Comparison of ENCODE assay signal across 26 cellular contexts in the genomic region with DNA sequence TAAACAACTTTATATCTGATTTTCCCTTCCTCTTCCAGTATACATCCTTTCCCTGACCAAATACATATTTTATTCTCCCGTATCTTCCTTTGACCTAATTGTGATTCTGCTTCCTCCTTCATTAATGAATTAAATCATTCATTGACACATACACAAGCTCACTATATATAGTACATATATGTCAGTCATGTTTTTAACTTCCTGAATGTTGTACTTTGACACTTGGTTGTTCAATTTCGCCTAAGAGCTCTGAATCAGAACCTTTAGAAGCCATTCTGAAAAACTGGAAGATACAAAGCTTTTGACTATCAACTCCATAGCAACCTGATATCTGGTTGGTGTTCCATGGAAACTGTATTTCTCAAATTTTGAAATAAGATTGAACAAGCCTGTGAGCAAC. TPM values are rescaled to one million over a fixed set of nuclear protein-coding genes. Genes with fewer than 3 reads are reported as not detected.
DNase-seq lines count a peak whose midpoint lies in the region; ATAC-seq, FAIRE-seq and TF ChIP-seq lines count a peak whose summit lies in the region.
"Had no signal": no experiment of that assay in that cellular context is flagged by ENCODE, and none has a peak within 500 bp of the region (broad histone marks: within the 10 kb centered on the region; RNA-seq: fewer than 3 reads in every experiment).

No MANE protein-coding gene starts in this region.

- POLR2A ChIA-PET in HCT116 (lab: Charles Lee) = interaction anchor here (0.6 to 6.1 kb wide), 10 partner anchors 28 to 139 kb away, joined by 3 to 66 read pairs (median 4); a partner anchor contains a TSS

- CTCF ChIA-PET in HCT116 (lab: Charles Lee) = interaction anchor here (1.0 to 1.2 kb wide), 2 partner anchors 34 to 40 kb away, joined by 3 to 4 read pairs; no protein-coding TSS in a partner anchor

- H3K4me2 ChIP-seq in HCT116 (ENCODE audit: low read length) = no peak overlapping the region
- H3K4me2 ChIP-seq: GM23338 had no signal

- no peaks in the 10 kb centered on the region for H4K20me1 ChIP-seq in HCT116 (ENCODE audit: insufficient read depth)

- TF ChIP-seq RAD21 in HCT116 (IDR thresholded peaks at IDR 0.05; ENCODE audit: low read depth) = no peak

- ATAC-seq in HCT116 = no peak
- ATAC-seq: GM12878, GM23338, HepG2 had no signal

- H3K27ac Mint-ChIP-seq in T-helper 1 cell treated with Interleukin-12 subunit alpha and Interleukin-12 subunit beta and Interleukin-4 antibody, amounts not matched to agents 30 μg/mL and 1 μg/mL, for 36 hours = peak overlapping the region; percentile 46
- peak overlapping the region; percentile 2 for H3K27ac Mint-ChIP-seq in type B pancreatic cell
- H3K27ac Mint-ChIP-seq: GM23338 had no signal

- peaks cover 28% of the 10 kb centered on the region for H3K4me1 Mint-ChIP-seq in T-helper 1 cell treated with Interleukin-12 subunit alpha and Interleukin-12 subunit beta and Interleukin-4 antibody, amounts not matched to agents 30 μg/mL and 1 μg/mL, for 36 hours (ENCODE audit: low read depth)
- peaks cover 6% of the 10 kb centered on the region for H3K4me1 Mint-ChIP-seq in type B pancreatic cell (ENCODE audit: unreplicated experiment)

- no peak overlapping the region for H3K4me3 Mint-ChIP-seq in T-helper 1 cell treated with Interleukin-12 subunit alpha and Interleukin-12 subunit beta and Interleukin-4 antibody, amounts not matched to agents 30 μg/mL and 1 μg/mL, for 36 hours
- no peak overlapping the region for H3K4me3 Mint-ChIP-seq in type B pancreatic cell
- H3K4me3 Mint-ChIP-seq: GM23338 had no signal

- H3K36me3 Mint-ChIP-seq in T-helper 1 cell treated with Interleukin-12 subunit alpha and Interleukin-12 subunit beta and Interleukin-4 antibody, amounts not matched to agents 30 μg/mL and 1 μg/mL, for 36 hours (ENCODE audit: low read depth) = peaks cover 6% of the 10 kb centered on the region
- H3K36me3 Mint-ChIP-seq in type B pancreatic cell = no peaks in the 10 kb centered on the region

- no peaks in the 10 kb centered on the region for H3K9me3 Mint-ChIP-seq in T-helper 1 cell treated with Interleukin-12 subunit alpha and Interleukin-12 subunit beta and Interleukin-4 antibody, amounts not matched to agents 30 μg/mL and 1 μg/mL, for 36 hours
- no peaks in the 10 kb centered on the region for H3K9me3 Mint-ChIP-seq in type B pancreatic cell
- H3K9me3 Mint-ChIP-seq: GM23338 had no signal

- RAD21 ChIA-PET in HCT116 (lab: Charles Lee; ENCODE audit: low non-redundant PET in 1 of 2, low total read pairs in 2 of 2, uncharacterized antibody in 2 of 2, unreplicated experiment in 2 of 2) = no interaction called here

- no peak for TF ChIP-seq CTCF in HCT116 (IDR thresholded peaks at IDR 0.05 in 2 of 3, conservative IDR thresholded peaks at IDR 0.05 in 1 of 3; ENCODE audit: borderline replicate concordance in 1 of 3, insufficient read depth in 1 of 3, low read depth in 2 of 3, low read length in 2 of 3)
- TF ChIP-seq CTCF in type B pancreatic cell (conservative IDR thresholded peaks at IDR 0.05) = no peak

- H3K9me3 ChIP-seq in HCT116 (ENCODE audit: control insufficient read depth in 1 of 2, insufficient read depth in 1 of 2, low read depth in 1 of 2, low read length in 2 of 2) = no peaks in the 10 kb centered on the region
- H3K9me3 ChIP-seq: HAP-1 had no signal

- no peak overlapping the region for H3K27ac ChIP-seq in HCT116 (ENCODE audit: low read depth, low read length)
- H3K27ac ChIP-seq: C4-2B had no signal

- TF ChIP-seq POLR2A in HCT116 (IDR thresholded peaks at IDR 0.05; ENCODE audit: borderline replicate concordance, extremely low read depth, insufficient read depth, insufficient read length) = no peak

- H3K27me3 ChIP-seq in HCT116 (ENCODE audit: insufficient read depth, low read length) = no peaks in the 10 kb centered on the region

- no peaks in the 10 kb centered on the region for H3K36me3 ChIP-seq in HCT116 (ENCODE audit: control insufficient read depth in 1 of 2, insufficient read depth in 2 of 2, low read length in 2 of 2)
- H3K36me3 ChIP-seq: HAP-1 had no signal

- H3K27me3 Mint-ChIP-seq in T-helper 1 cell treated with Interleukin-12 subunit alpha and Interleukin-12 subunit beta and Interleukin-4 antibody, amounts not matched to agents 30 μg/mL and 1 μg/mL, for 36 hours (ENCODE audit: low read depth) = peaks cover 10% of the 10 kb centered on the region
- no peaks in the 10 kb centered on the region for H3K27me3 Mint-ChIP-seq in type B pancreatic cell

- H3K9me2 ChIP-seq in HCT116 (ENCODE audit: insufficient read depth) = no peaks in the 10 kb centered on the region

- no peak overlapping the region for H3K9ac ChIP-seq in HCT116 (ENCODE audit: low read length)

- H3K79me2 ChIP-seq in HCT116 (ENCODE audit: insufficient read depth, low read length) = no peaks in the 10 kb centered on the region

- peaks cover 13 to 34% of the 10 kb centered on the region in 2 experiments; a peak in 3 of 4 replicates for H3K4me1 ChIP-seq in HCT116 (ENCODE audit: control insufficient read depth in 1 of 2, insufficient read depth in 2 of 2, low read length in 2 of 2)

- no peak for DNase-seq in T-helper 1 cell
- DNase-seq in HCT116 (ENCODE audit: low read depth, low spot score) = no peak
- no peak for DNase-seq in type B pancreatic cell (ENCODE audit: extremely low spot score, unreplicated experiment)
- DNase-seq in kidney tubule cell (ENCODE audit: low spot score) = no peak
- no peak for DNase-seq in SK-N-DZ (ENCODE audit: low spot score)
- no peak for DNase-seq in NCI-H1092 treated with DMSO at 0.1 percent for 48 hours (lab: John Stamatoyannopoulos, UW)
- DNase-seq: AML-193, DMS 273 treated with DMSO at 0.1 percent for 48 hours, DMS79 treated with DMSO at 0.1 percent for 48 hours, KBM-7, MM.1S, NCI-H1105 treated with DMSO at 0.1 percent for 48 hours, NCI-H2029 treated with DMSO at 0.1 percent for 48 hours, NCI-H226, NCI-H524, NCI-H82, Right ventricle myocardium superior, SW 1271 had no signal

- intact Hi-C loops in HCT116 (cut with micrococcal nuclease) = loop anchor here (10.0 kb wide), 2 partner anchors 515 to 1835 kb away; a partner anchor contains a TSS

- H2AFZ ChIP-seq in HCT116 (ENCODE audit: low read depth, low read length, poor library complexity, severe bottlenecking) = peak overlapping the region; percentile 24
- H2AFZ ChIP-seq: GM23338 had no signal

- peak; percentile 75 for FAIRE-seq in colon (lab: Jason Lieb, UNC)
- FAIRE-seq: GM12878, HepG2 had no signal

- BruUV-seq in HCT116 (replicated peaks; lab: Mats Ljungman, UMichigan) = no TSS peak

- H3K4me3 ChIP-seq in HCT116 (replicated peaks in 1 of 2; ENCODE audit: low read depth in 1 of 2, low read length in 2 of 2) = no peak overlapping the region
- H3K4me3 ChIP-seq: GM12878, GM23338, HAP-1, SK-N-MC had no signal

TF ChIP-seq in HCT116, 20 proteins besides CTCF, POLR2A, EP300 and RAD21 (continues in another document):
- no peak for TF ChIP-seq EZH2 (IDR thresholded peaks at IDR 0.05)
- TF ChIP-seq, protein P1, sequence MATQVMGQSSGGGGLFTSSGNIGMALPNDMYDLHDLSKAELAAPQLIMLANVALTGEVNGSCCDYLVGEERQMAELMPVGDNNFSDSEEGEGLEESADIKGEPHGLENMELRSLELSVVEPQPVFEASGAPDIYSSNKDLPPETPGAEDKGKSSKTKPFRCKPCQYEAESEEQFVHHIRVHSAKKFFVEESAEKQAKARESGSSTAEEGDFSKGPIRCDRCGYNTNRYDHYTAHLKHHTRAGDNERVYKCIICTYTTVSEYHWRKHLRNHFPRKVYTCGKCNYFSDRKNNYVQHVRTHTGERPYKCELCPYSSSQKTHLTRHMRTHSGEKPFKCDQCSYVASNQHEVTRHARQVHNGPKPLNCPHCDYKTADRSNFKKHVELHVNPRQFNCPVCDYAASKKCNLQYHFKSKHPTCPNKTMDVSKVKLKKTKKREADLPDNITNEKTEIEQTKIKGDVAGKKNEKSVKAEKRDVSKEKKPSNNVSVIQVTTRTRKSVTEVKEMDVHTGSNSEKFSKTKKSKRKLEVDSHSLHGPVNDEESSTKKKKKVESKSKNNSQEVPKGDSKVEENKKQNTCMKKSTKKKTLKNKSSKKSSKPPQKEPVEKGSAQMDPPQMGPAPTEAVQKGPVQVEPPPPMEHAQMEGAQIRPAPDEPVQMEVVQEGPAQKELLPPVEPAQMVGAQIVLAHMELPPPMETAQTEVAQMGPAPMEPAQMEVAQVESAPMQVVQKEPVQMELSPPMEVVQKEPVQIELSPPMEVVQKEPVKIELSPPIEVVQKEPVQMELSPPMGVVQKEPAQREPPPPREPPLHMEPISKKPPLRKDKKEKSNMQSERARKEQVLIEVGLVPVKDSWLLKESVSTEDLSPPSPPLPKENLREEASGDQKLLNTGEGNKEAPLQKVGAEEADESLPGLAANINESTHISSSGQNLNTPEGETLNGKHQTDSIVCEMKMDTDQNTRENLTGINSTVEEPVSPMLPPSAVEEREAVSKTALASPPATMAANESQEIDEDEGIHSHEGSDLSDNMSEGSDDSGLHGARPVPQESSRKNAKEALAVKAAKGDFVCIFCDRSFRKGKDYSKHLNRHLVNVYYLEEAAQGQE (IDR thresholded peaks at IDR 0.05; ENCODE audit: low read depth) = no peak
- TF ChIP-seq ZNF274 (IDR thresholded peaks at IDR 0.05; ENCODE audit: low read depth, low read length) = no peak
- no peak for TF ChIP-seq YY1 (IDR thresholded peaks at IDR 0.05; ENCODE audit: extremely low read depth, insufficient replicate concordance, low read depth, low read length)
- no peak for TF ChIP-seq EGR1 (IDR thresholded peaks at IDR 0.05; ENCODE audit: low read depth)
- TF ChIP-seq SP1 (IDR thresholded peaks at IDR 0.05; ENCODE audit: low read depth) = no peak
- TF ChIP-seq EZH2phosphoT487 (IDR thresholded peaks at IDR 0.05; ENCODE audit: borderline replicate concordance) = no peak
- TF ChIP-seq FOSL1 (IDR thresholded peaks at IDR 0.05; ENCODE audit: low read depth) = no peak
- no peak for TF ChIP-seq CEBPB (IDR thresholded peaks at IDR 0.05; ENCODE audit: low read depth)
- TF ChIP-seq, protein P2, sequence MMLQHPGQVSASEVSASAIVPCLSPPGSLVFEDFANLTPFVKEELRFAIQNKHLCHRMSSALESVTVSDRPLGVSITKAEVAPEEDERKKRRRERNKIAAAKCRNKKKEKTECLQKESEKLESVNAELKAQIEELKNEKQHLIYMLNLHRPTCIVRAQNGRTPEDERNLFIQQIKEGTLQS (IDR thresholded peaks at IDR 0.05) = no peak
- TF ChIP-seq ZFX (IDR thresholded peaks at IDR 0.05) = no peak
- TF ChIP-seq, protein P3, sequence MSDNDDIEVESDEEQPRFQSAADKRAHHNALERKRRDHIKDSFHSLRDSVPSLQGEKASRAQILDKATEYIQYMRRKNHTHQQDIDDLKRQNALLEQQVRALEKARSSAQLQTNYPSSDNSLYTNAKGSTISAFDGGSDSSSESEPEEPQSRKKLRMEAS (IDR thresholded peaks at IDR 0.05) = no peak
- no peak for TF ChIP-seq SIN3A (IDR thresholded peaks at IDR 0.05; ENCODE audit: low read depth)

RNA-seq across cellular contexts. Expression of a gene that starts 27.3 kb away (rescaled TPM):
- total RNA-seq in HCT116 (2021; ENCODE audit: unreplicated experiment) = 9.8 TPM
- polyA plus RNA-seq in HCT116 (2012) = 12.0 and 13.4 TPM in 2 replicates
- total RNA-seq in type B pancreatic cell (ENCODE audit: low replicate concordance) = 2.2 and 2.6 TPM in 2 replicates
- not detected in 2 replicates for polyA plus RNA-seq in SK-N-DZ (2014; cell fraction: cytosol; rRNA removed)
- polyA plus RNA-seq in SK-N-DZ (2014; cell fraction: nucleus; rRNA removed) = not detected in 2 replicates
